Comparison of ENCODE assay signal across 1 cellular context in genomic region chr6:161415302-161415855, GRCh38.
TF ChIP-seq lines count a peak whose summit lies in the region.

No MANE protein-coding gene starts in this region.

TF ChIP-seq in GM23338, 12 proteins besides CTCF, POLR2A, EP300 and RAD21 (continued from another document):
- no peak for TF ChIP-seq ZNF462 (CRISPR knock-in tag; IDR thresholded peaks at IDR 0.05)
- TF ChIP-seq ZNF331 (CRISPR knock-in tag; IDR thresholded peaks at IDR 0.05; ENCODE audit: low read depth), result no peak
- TF ChIP-seq ZNF114 (CRISPR knock-in tag; IDR thresholded peaks at IDR 0.05), result no peak
- TF ChIP-seq STAT1 (IDR thresholded peaks at IDR 0.05; ENCODE audit: unreplicated experiment), result no peak
- no peak for TF ChIP-seq JUNB (IDR thresholded peaks at IDR 0.05; ENCODE audit: unreplicated experiment)
- no peak for TF ChIP-seq ETS1 (IDR thresholded peaks at IDR 0.05)
- no peak for TF ChIP-seq CREB1 (CRISPR knock-in tag; IDR thresholded peaks at IDR 0.05; ENCODE audit: low read depth)
- no peak for TF ChIP-seq REST (IDR thresholded peaks at IDR 0.05; ENCODE audit: unreplicated experiment)
- TF ChIP-seq EZH2phosphoT487 (IDR thresholded peaks at IDR 0.05; ENCODE audit: unreplicated experiment), result no peak
- no peak for TF ChIP-seq NANOG (IDR thresholded peaks at IDR 0.05; ENCODE audit: borderline replicate concordance)
- no peak for TF ChIP-seq POLR2AphosphoS5 (IDR thresholded peaks at IDR 0.05; ENCODE audit: low read depth)
